27 cellular contexts compared by ENCODE assay signal in genomic region chr1:61368366-61368765, GRCh38.
"Had no signal": no experiment of that assay in that cellular context is flagged by ENCODE, and none has a peak within 500 bp of the region (broad histone marks: within the 10 kb centered on the region; RNA-seq: fewer than 3 reads in every experiment).

No MANE protein-coding gene starts in this region.

- H3K36me3 ChIP-seq: neural progenitor cell, right atrium auricular region had no signal

- H3K4me3 ChIP-seq: coronary artery, esophagus muscularis mucosa, lung, neural progenitor cell, right atrium auricular region, thoracic aorta, tibial nerve, upper lobe of left lung had no signal

- ATAC-seq: foreskin keratinocyte; naive thymus-derived CD4-positive, alpha-beta T cell; stimulated activated naive B cell treated with anti-CD40 and anti-IgM and Interleukin-4, amounts not matched to agents 10 μg/mL and 1 μg/mL and 100 μg/mL, for 72 hours had no signal

- H3K79me2 ChIP-seq: parathyroid adenoma had no signal

- H3K4me2 ChIP-seq: neural progenitor cell had no signal

- H3K4me3 Mint-ChIP-seq: immature natural killer cell; memory B cell; naive thymus-derived CD4-positive, alpha-beta T cell; nephron; neural progenitor cell; stimulated activated naive B cell treated with anti-CD40 and anti-IgM and Interleukin-4, amounts not matched to agents 10 μg/mL and 1 μg/mL and 100 μg/mL, for 72 hours; stimulated activated naive CD8-positive, alpha-beta T cell treated with anti-CD3 and anti-CD28 coated beads, Interleukin-15, Interleukin-2, amounts not matched to agents 100 ng/mL and 50 ng/mL, for 24 hours had no signal

- H3K27ac ChIP-seq: coronary artery, esophagus muscularis mucosa, foreskin keratinocyte, neural progenitor cell, parathyroid adenoma, thoracic aorta, tibial nerve, upper lobe of left lung had no signal

- H3K27ac Mint-ChIP-seq: immature natural killer cell; memory B cell; naive thymus-derived CD4-positive, alpha-beta T cell; neural progenitor cell; progenitor cell of endocrine pancreas; stimulated activated naive B cell treated with anti-CD40 and anti-IgM and Interleukin-4, amounts not matched to agents 10 μg/mL and 1 μg/mL and 100 μg/mL, for 72 hours; stimulated activated naive CD8-positive, alpha-beta T cell treated with anti-CD3 and anti-CD28 coated beads, Interleukin-15, Interleukin-2, amounts not matched to agents 100 ng/mL and 50 ng/mL, for 24 hours had no signal

- H2AFZ ChIP-seq: neural progenitor cell, parathyroid adenoma had no signal

- H3K27me3 ChIP-seq: esophagus muscularis mucosa, foreskin keratinocyte, neural progenitor cell, right atrium auricular region, tibial nerve, upper lobe of left lung had no signal

- H3K9ac ChIP-seq: neural progenitor cell, parathyroid adenoma had no signal

- FAIRE-seq: endothelial cell of umbilical vein, small intestine, urothelium cell line had no signal

- H3K9me3 Mint-ChIP-seq: memory B cell; nephron; neural progenitor cell; stimulated activated naive B cell treated with anti-CD40 and anti-IgM and Interleukin-4, amounts not matched to agents 10 μg/mL and 1 μg/mL and 100 μg/mL, for 72 hours; stimulated activated naive CD8-positive, alpha-beta T cell treated with anti-CD3 and anti-CD28 coated beads, Interleukin-15, Interleukin-2, amounts not matched to agents 100 ng/mL and 50 ng/mL, for 24 hours had no signal

- H3K9me3 ChIP-seq: esophagus muscularis mucosa, right atrium auricular region, thoracic aorta, tibial nerve, upper lobe of left lung had no signal

- DNase-seq: dermis blood vessel endothelial cell; effector memory CD4-positive, alpha-beta T cell; foreskin keratinocyte; hypothalamus; immature natural killer cell; islet precursor cell; kidney glomerular epithelial cell; naive thymus-derived CD4-positive, alpha-beta T cell; small intestine; stimulated activated CD4-positive, alpha-beta T cell treated with anti-CD3 and anti-CD28 coated beads, Interleukin-15, amount 100 ng/mL, for 24 hours; stimulated activated CD4-positive, alpha-beta T cell treated with anti-CD3 and anti-CD28 coated beads, Interleukin-2, amount 100 ng/mL, for 48 hours; stimulated activated naive B cell treated with anti-CD40 and anti-IgM and Interleukin-4, amounts not matched to agents 10 μg/mL and 1 μg/mL and 100 μg/mL, for 72 hours; upper lobe of left lung had no signal

- H3K36me3 Mint-ChIP-seq: immature natural killer cell; memory B cell; stimulated activated naive B cell treated with anti-CD40 and anti-IgM and Interleukin-4, amounts not matched to agents 10 μg/mL and 1 μg/mL and 100 μg/mL, for 72 hours had no signal

- H3K4me1 ChIP-seq: esophagus muscularis mucosa, foreskin keratinocyte, parathyroid adenoma, upper lobe of left lung had no signal

- H3K4me1 Mint-ChIP-seq: immature natural killer cell; memory B cell; naive thymus-derived CD4-positive, alpha-beta T cell; stimulated activated naive B cell treated with anti-CD40 and anti-IgM and Interleukin-4, amounts not matched to agents 10 μg/mL and 1 μg/mL and 100 μg/mL, for 72 hours had no signal

- H3K27me3 Mint-ChIP-seq: stimulated activated naive B cell treated with anti-CD40 and anti-IgM and Interleukin-4, amounts not matched to agents 10 μg/mL and 1 μg/mL and 100 μg/mL, for 72 hours; stimulated activated naive CD8-positive, alpha-beta T cell treated with anti-CD3 and anti-CD28 coated beads, Interleukin-15, Interleukin-2, amounts not matched to agents 100 ng/mL and 50 ng/mL, for 24 hours had no signal
